In the genomic region with DNA sequence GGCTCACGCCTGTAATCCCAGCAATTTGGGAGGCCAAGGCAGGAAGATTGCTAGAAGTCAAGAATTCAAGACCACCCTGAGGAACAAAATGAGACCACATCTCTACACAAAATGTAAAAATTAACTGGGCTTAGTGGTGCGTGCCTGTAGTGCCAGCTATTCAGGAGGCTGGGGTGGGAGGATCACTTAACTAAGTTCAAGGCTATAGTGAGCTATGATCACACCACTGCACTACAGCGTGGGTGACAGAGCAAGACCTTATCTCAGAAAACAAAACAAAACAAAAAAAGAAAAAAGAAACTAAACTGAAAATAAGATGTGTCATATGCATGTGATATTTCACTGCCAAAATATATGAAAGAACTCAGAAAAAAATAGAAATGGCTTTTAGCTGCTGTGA, we compare ENCODE assay signal across 14 cellular contexts.
DNase-seq lines count a peak whose midpoint lies in the region; ATAC-seq and TF ChIP-seq lines count a peak whose summit lies in the region.
"Had no signal": no experiment of that assay in that cellular context is flagged by ENCODE, and none has a peak within 500 bp of the region (broad histone marks: within the 10 kb centered on the region; RNA-seq: fewer than 3 reads in every experiment).

No MANE protein-coding gene starts in this region.

- no peaks in the 10 kb centered on the region for H3K27me3 Mint-ChIP-seq in nephron (ENCODE audit: low read depth)
- no peaks in the 10 kb centered on the region for H3K27me3 Mint-ChIP-seq in activated CD8-positive, alpha-beta memory T cell treated with anti-CD3 and anti-CD28 coated beads, Interleukin-2, amount 10 ng/mL, durations not matched to agents 7 days and 5 days

- H3K4me3 ChIP-seq in fibroblast of pulmonary artery (replicated peaks; ENCODE audit: low read depth, low read length) (no peak overlapping the region), testis (no peak overlapping the region), tibial artery (no peak overlapping the region)
- H3K4me3 ChIP-seq: GM12878, GM23338 had no signal

- TF ChIP-seq POLR2A in testis (IDR thresholded peaks at IDR 0.05) = no peak

- no peaks in the 10 kb centered on the region for H3K36me3 Mint-ChIP-seq in nephron (ENCODE audit: low read depth)
- no peaks in the 10 kb centered on the region for H3K36me3 Mint-ChIP-seq in activated CD8-positive, alpha-beta memory T cell treated with anti-CD3 and anti-CD28 coated beads, Interleukin-2, amount 10 ng/mL, durations not matched to agents 7 days and 5 days

- H3K9me3 ChIP-seq in testis (no peaks in the 10 kb centered on the region), tibial artery (no peaks in the 10 kb centered on the region)

- H3K4me1 Mint-ChIP-seq in nephron = peaks cover 25% of the 10 kb centered on the region
- H3K4me1 Mint-ChIP-seq in activated CD8-positive, alpha-beta memory T cell treated with anti-CD3 and anti-CD28 coated beads, Interleukin-2, amount 10 ng/mL, durations not matched to agents 7 days and 5 days = no peaks in the 10 kb centered on the region
- H3K4me1 Mint-ChIP-seq: B cell, GM23338 had no signal

- TF ChIP-seq CTCF in fibroblast of pulmonary artery (IDR thresholded peaks at IDR 0.05; ENCODE audit: low read length, missing control alignments) (no peak), nephron (IDR thresholded peaks at IDR 0.05; ENCODE audit: unreplicated experiment in 3 of 3) (no peak), testis (IDR thresholded peaks at IDR 0.05) (no peak), tibial artery (IDR thresholded peaks at IDR 0.05) (no peak)

- H3K27ac Mint-ChIP-seq in nephron = peak overlapping the region in 2 of 3 experiments; percentile 52 to 68
- no peak overlapping the region for H3K27ac Mint-ChIP-seq in activated CD8-positive, alpha-beta memory T cell treated with anti-CD3 and anti-CD28 coated beads, Interleukin-2, amount 10 ng/mL, durations not matched to agents 7 days and 5 days
- H3K27ac Mint-ChIP-seq: B cell; CD4-positive, alpha-beta T cell; GM23338 had no signal

- no peak for ATAC-seq in activated CD8-positive, alpha-beta memory T cell treated with anti-CD3 and anti-CD28 coated beads, Interleukin-2, amount 10 ng/mL, durations not matched to agents 7 days and 5 days
- no peak for ATAC-seq in HG03175 (IDR thresholded peaks at IDR 0.05; ENCODE audit: unreplicated experiment)
- ATAC-seq: GM12878, GM23338 had no signal

- H3K27me3 ChIP-seq in testis (no peaks in the 10 kb centered on the region), tibial artery (no peaks in the 10 kb centered on the region)

- intact Hi-C loops in testis (cut with DNase I; ENCODE audit: low total_unique reads) (no loop called here), tibial artery (cut with DNase I; ENCODE audit: low total_unique reads) (no loop called here)

- H3K4me1 ChIP-seq in testis = peaks cover 19% of the 10 kb centered on the region
- no peaks in the 10 kb centered on the region for H3K4me1 ChIP-seq in tibial artery

- H3K36me3 ChIP-seq in testis (ENCODE audit: low read depth, missing control alignments) (no peaks in the 10 kb centered on the region), tibial artery (no peaks in the 10 kb centered on the region)

- CTCF ChIA-PET in activated CD8-positive, alpha-beta memory T cell treated with anti-CD3 and anti-CD28 coated beads, Interleukin-2, amount 10 ng/mL, durations not matched to agents 7 days and 5 days (lab: Charles Lee) = interaction anchor here (0.8 kb wide), 1 partner anchor 16 kb away, joined by 3 read pairs; no protein-coding TSS in a partner anchor

- H3K27ac ChIP-seq in testis (peak overlapping the region; percentile 62 to 68), tibial artery (no peak overlapping the region)

- WGBS in testis, 2 donors = 41 to 48% methylated on average over 3 of the region's 3 CpGs

- peak; percentile 37 for DNase-seq in amniotic epithelial cell (ENCODE audit: low read depth)
- DNase-seq in fibroblast of pulmonary artery (ENCODE audit: low read depth) = peak; percentile 47
- peak; percentile 78 for DNase-seq in testis
- DNase-seq in activated CD8-positive, alpha-beta memory T cell treated with anti-CD3 and anti-CD28 coated beads, Interleukin-2, amount 10 ng/mL, durations not matched to agents 7 days and 5 days = no peak
- no peak for DNase-seq in tibial artery
- DNase-seq: C1 segment of cervical spinal cord; CD4-positive, alpha-beta T cell; DMS79; H7 had no signal

- H3K9me3 Mint-ChIP-seq in nephron = peaks cover under 1% of the 10 kb centered on the region
- peaks cover 9% of the 10 kb centered on the region for H3K9me3 Mint-ChIP-seq in activated CD8-positive, alpha-beta memory T cell treated with anti-CD3 and anti-CD28 coated beads, Interleukin-2, amount 10 ng/mL, durations not matched to agents 7 days and 5 days (ENCODE audit: low read depth)
- H3K9me3 Mint-ChIP-seq: CD4-positive, alpha-beta T cell had no signal

- no peak overlapping the region for H3K4me3 Mint-ChIP-seq in nephron
- no peak overlapping the region for H3K4me3 Mint-ChIP-seq in activated CD8-positive, alpha-beta memory T cell treated with anti-CD3 and anti-CD28 coated beads, Interleukin-2, amount 10 ng/mL, durations not matched to agents 7 days and 5 days
- H3K4me3 Mint-ChIP-seq: B cell; CD4-positive, alpha-beta T cell; GM23338 had no signal

Comparison
In these comparisons a context has a peak if more than half of its experiments do, and no peak if none do; other contexts are left out.
1. DNase-seq: peak in amniotic epithelial cell (single experiment), fibroblast of pulmonary artery (single experiment) and testis (single experiment); none in activated CD8-positive, alpha-beta memory T cell treated with anti-CD3 and anti-CD28 coated beads, Interleukin-2, amount 10 ng/mL, durations not matched to agents 7 days and 5 days (single experiment) and tibial artery (0 of 2).
2. H3K27ac ChIP-seq: peak in testis (2 of 2); none in tibial artery (0 of 2).